Comparison of ENCODE assay signal across 15 cellular contexts in the genomic region with DNA sequence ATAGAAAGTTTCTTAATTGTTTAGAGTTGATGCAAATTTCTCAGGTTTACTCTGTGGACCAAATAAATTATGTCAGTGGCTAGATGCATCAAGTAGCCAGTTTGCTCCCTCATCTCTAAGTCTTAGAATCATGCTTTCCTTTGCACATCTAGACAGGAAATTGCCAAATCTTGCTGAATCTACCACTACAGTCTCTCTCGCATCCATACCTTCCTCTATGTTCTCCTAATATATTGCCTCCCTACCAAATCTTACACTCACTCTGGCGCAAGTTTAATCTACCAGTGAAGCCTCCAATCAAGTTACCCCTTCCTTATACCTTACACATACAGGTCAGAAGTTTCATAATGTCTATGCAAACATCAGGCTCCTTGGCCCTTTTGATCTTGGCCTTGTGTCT.
"Had no signal": no experiment of that assay in that cellular context is flagged by ENCODE, and none has a peak within 500 bp of the region (broad histone marks: within the 10 kb centered on the region; RNA-seq: fewer than 3 reads in every experiment).

No MANE protein-coding gene starts in this region.

- H3K4me3 Mint-ChIP-seq: activated naive CD4-positive, alpha-beta T cell treated with anti-CD3 and anti-CD28 coated beads, Interleukin-2, amount 10 ng/mL, durations not matched to agents 7 days and 5 days; nephron progenitor cell; stimulated activated memory B cell treated with anti-CD40 and anti-IgM and Interleukin-4, amounts not matched to agents 10 μg/mL and 1 μg/mL and 100 μg/mL, for 72 hours had no signal

- H3K27ac ChIP-seq: colonic mucosa, heart right ventricle, left ventricle myocardium inferior, psoas muscle, right lobe of liver, transverse colon, VCaP had no signal

- H3K27me3 Mint-ChIP-seq: activated naive CD4-positive, alpha-beta T cell treated with anti-CD3 and anti-CD28 coated beads, Interleukin-2, amount 10 ng/mL, durations not matched to agents 7 days and 5 days; stimulated activated memory B cell treated with anti-CD40 and anti-IgM and Interleukin-4, amounts not matched to agents 10 μg/mL and 1 μg/mL and 100 μg/mL, for 72 hours had no signal

- H3K36me3 ChIP-seq: colonic mucosa, left ventricle myocardium inferior, right lobe of liver, transverse colon had no signal

- H3K27me3 ChIP-seq: colonic mucosa, heart right ventricle, right lobe of liver, transverse colon had no signal

- H3K27ac Mint-ChIP-seq: activated naive CD4-positive, alpha-beta T cell treated with anti-CD3 and anti-CD28 coated beads, Interleukin-2, amount 10 ng/mL, durations not matched to agents 7 days and 5 days; activated T-helper 2 cell treated with anti-CD3 and anti-CD28 coated beads, Interferon-gamma antibody, Interleukin-2, Interleukin-4, amounts not matched to agents 10 μg/mL and 5 μg/mL and 100 μg/mL, durations not matched to agents 14 hours and 24 hours and 36 hours; nephron progenitor cell; stimulated activated memory B cell treated with anti-CD40 and anti-IgM and Interleukin-4, amounts not matched to agents 10 μg/mL and 1 μg/mL and 100 μg/mL, for 72 hours had no signal

- H3K4me3 ChIP-seq: colonic mucosa, heart right ventricle, left ventricle myocardium inferior, psoas muscle, right lobe of liver, transverse colon had no signal

- H3K4me1 ChIP-seq: colonic mucosa had no signal

- ATAC-seq: psoas muscle; right lobe of liver; stimulated activated memory B cell treated with anti-CD40 and anti-IgM and Interleukin-4, amounts not matched to agents 10 μg/mL and 1 μg/mL and 100 μg/mL, for 72 hours had no signal

- H3K9me3 ChIP-seq: colonic mucosa, heart right ventricle, left ventricle myocardium inferior, psoas muscle, right lobe of liver, transverse colon had no signal

- H3K9me3 Mint-ChIP-seq: activated naive CD4-positive, alpha-beta T cell treated with anti-CD3 and anti-CD28 coated beads, Interleukin-2, amount 10 ng/mL, durations not matched to agents 7 days and 5 days; activated T-helper 2 cell treated with anti-CD3 and anti-CD28 coated beads, Interferon-gamma antibody, Interleukin-2, Interleukin-4, amounts not matched to agents 10 μg/mL and 5 μg/mL and 100 μg/mL, durations not matched to agents 14 hours and 24 hours and 36 hours; stimulated activated memory B cell treated with anti-CD40 and anti-IgM and Interleukin-4, amounts not matched to agents 10 μg/mL and 1 μg/mL and 100 μg/mL, for 72 hours had no signal

- DNase-seq: activated naive CD4-positive, alpha-beta T cell treated with anti-CD3 and anti-CD28 coated beads, Interleukin-2, amount 10 ng/mL, durations not matched to agents 7 days and 5 days; caudate nucleus; colonic mucosa; heart right ventricle; left ventricle myocardium inferior; mesendoderm; nephron progenitor cell; psoas muscle; right lobe of liver; stimulated activated CD4-positive, alpha-beta T cell treated with anti-CD3 and anti-CD28 coated beads, Interleukin-1b, Interleukin-23, amount 100 ng/mL, for 48 hours; T1000; transverse colon had no signal
